ENCODE assay signal across 1 cellular context in genomic region chr3:52771334-52771681, GRCh38.
TF ChIP-seq lines count a peak whose summit lies in the region.

No MANE protein-coding gene starts in this region.

TF ChIP-seq in HepG2, 621 proteins besides CTCF, POLR2A, EP300 and RAD21:
- TF ChIP-seq ZNF558 (CRISPR knock-in tag; IDR thresholded peaks at IDR 0.05; ENCODE audit: borderline replicate concordance) (no peak), IRX3 (CRISPR knock-in tag; IDR thresholded peaks at IDR 0.05; ENCODE audit: borderline replicate concordance, low read depth) (no peak), ZNF205 (CRISPR knock-in tag; IDR thresholded peaks at IDR 0.05) (0 out of 2 replicates have a peak, but pooled peaks have one; percentile 2), PCBP1 (IDR thresholded peaks at IDR 0.05; ENCODE audit: borderline replicate concordance, low read depth, low read length) (no peak), ZUFSP (CRISPR knock-in tag; IDR thresholded peaks at IDR 0.05; ENCODE audit: borderline replicate concordance) (no peak), HBP1 (CRISPR knock-in tag; IDR thresholded peaks at IDR 0.05; ENCODE audit: low read depth) (no peak), E2F2 (CRISPR knock-in tag; IDR thresholded peaks at IDR 0.05; ENCODE audit: borderline replicate concordance) (no peak), ZNF552 (CRISPR knock-in tag; IDR thresholded peaks at IDR 0.05; ENCODE audit: borderline replicate concordance) (no peak), ATF7-NPFF (CRISPR knock-in tag; IDR thresholded peaks at IDR 0.05; ENCODE audit: low read depth) (0 out of 2 replicates have a peak, but pooled peaks have one; percentile 16), ZNF317 (CRISPR knock-in tag; IDR thresholded peaks at IDR 0.05) (peak; percentile 6; the same call in 1 of the 2 replicates), WIZ (CRISPR knock-in tag; IDR thresholded peaks at IDR 0.05) (0 out of 2 replicates have a peak, but pooled peaks have one; percentile 8), FOXP1 (IDR thresholded peaks at IDR 0.05) (no peak), FOXP1 (CRISPR knock-in tag; IDR thresholded peaks at IDR 0.05) (no peak), ZFP82 (CRISPR knock-in tag; IDR thresholded peaks at IDR 0.05; ENCODE audit: borderline replicate concordance) (no peak), NFIC (IDR thresholded peaks at IDR 0.05; ENCODE audit: low read length) (0 out of 2 replicates have a peak, but pooled peaks have one; percentile 1), ZBTB25 (CRISPR knock-in tag; IDR thresholded peaks at IDR 0.05) (no peak), HOXA9 (CRISPR knock-in tag; IDR thresholded peaks at IDR 0.05; ENCODE audit: borderline replicate concordance) (no peak)
